1 cellular context compared by ENCODE assay signal in genomic region chr2:124046332-124046731, GRCh38.
TF ChIP-seq lines count a peak whose summit lies in the region.

No MANE protein-coding gene starts in this region.

TF ChIP-seq in GM23338, 12 proteins besides CTCF, POLR2A, EP300 and RAD21 (continued from another document):
- TF ChIP-seq ZNF462 (CRISPR knock-in tag; IDR thresholded peaks at IDR 0.05): peak; percentile 62
